ENCODE assay signal across 1 cellular context in genomic region chr6:12295558-12296254, GRCh38.
TF ChIP-seq lines count a peak whose summit lies in the region.

No MANE protein-coding gene starts in this region.

TF ChIP-seq in WTC11, 78 proteins besides CTCF, POLR2A, EP300 and RAD21 (continued from another document):
- no peak for TF ChIP-seq SMAD4 (CRISPR knock-in tag; IDR thresholded peaks at IDR 0.05)
- TF ChIP-seq IRF2 (CRISPR knock-in tag; IDR thresholded peaks at IDR 0.05; ENCODE audit: borderline replicate concordance, low read depth), result no peak
- TF ChIP-seq ETV6 (CRISPR knock-in tag; IDR thresholded peaks at IDR 0.05), result no peak
- TF ChIP-seq NFATC4 (CRISPR knock-in tag; IDR thresholded peaks at IDR 0.05), result no peak
- TF ChIP-seq ZMAT4 (CRISPR knock-in tag; IDR thresholded peaks at IDR 0.05), result no peak
- no peak for TF ChIP-seq E2F5 (CRISPR knock-in tag; IDR thresholded peaks at IDR 0.05)
- TF ChIP-seq ZNF423 (CRISPR knock-in tag; IDR thresholded peaks at IDR 0.05), result no peak
- TF ChIP-seq SOX15 (CRISPR knock-in tag; IDR thresholded peaks at IDR 0.05), result no peak
- TF ChIP-seq NFE2L1 (CRISPR knock-in tag; IDR thresholded peaks at IDR 0.05), result no peak
